25 cellular contexts compared by ENCODE assay signal in the genomic region with DNA sequence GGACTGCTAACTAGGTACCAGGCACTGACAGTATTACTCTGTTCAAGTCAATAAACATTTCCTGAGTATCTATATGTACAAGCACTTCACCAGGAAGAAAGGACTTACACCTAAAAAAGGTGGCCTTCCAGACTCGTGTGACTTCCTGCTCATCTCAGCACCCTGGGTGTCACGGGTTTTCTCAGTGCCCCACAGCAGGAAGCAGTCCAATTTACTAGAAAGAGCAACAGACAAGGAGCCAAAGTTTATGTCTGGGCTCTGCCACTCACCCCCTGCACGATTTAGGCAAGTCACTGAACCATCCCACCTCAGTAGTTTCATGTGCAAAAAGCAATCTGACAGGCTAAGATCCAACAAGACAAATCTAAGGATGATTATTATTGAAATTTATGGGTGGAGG.
"Had no signal": no experiment of that assay in that cellular context is flagged by ENCODE, and none has a peak within 500 bp of the region (broad histone marks: within the 10 kb centered on the region; RNA-seq: fewer than 3 reads in every experiment).

No MANE protein-coding gene starts in this region.

- H3K36me3 Mint-ChIP-seq: memory B cell; natural killer cell; stimulated activated effector memory CD8-positive, alpha-beta T cell treated with anti-CD3 and anti-CD28 coated beads, Interleukin-12 subunit alpha, Interleukin-12 subunit beta, amount 100 ng/mL, for 72 hours had no signal

- H3K4me1 ChIP-seq: esophagus squamous epithelium, parathyroid adenoma, right atrium auricular region, stomach, testis, tibial nerve, upper lobe of left lung had no signal

- DNase-seq: cortex of kidney; effector memory CD8-positive, alpha-beta T cell; erythroblast; esophagus squamous epithelium; hypothalamus; natural killer cell; stimulated activated CD4-positive, alpha-beta T cell treated with anti-CD3 and anti-CD28 coated beads, Interleukin-2, amount 100 ng/mL, for 24 hours; stimulated activated CD4-positive, alpha-beta T cell treated with anti-CD3 and anti-CD28 coated beads, Interleukin-4, amount 100 ng/mL, for 24 hours; stimulated activated naive CD4-positive, alpha-beta T cell treated with Interleukin-2 at 50 U/mL for 16 hours; stomach; testis; upper lobe of left lung had no signal

- H2AFZ ChIP-seq: parathyroid adenoma had no signal

- H3K9me3 ChIP-seq: esophagus squamous epithelium, neutrophil, right atrium auricular region, stomach, testis, tibial nerve, upper lobe of left lung had no signal

- ATAC-seq: effector memory CD8-positive, alpha-beta T cell; natural killer cell; sciatic nerve; stimulated activated effector memory CD8-positive, alpha-beta T cell treated with anti-CD3 and anti-CD28 coated beads, Interleukin-12 subunit alpha, Interleukin-12 subunit beta, amount 100 ng/mL, for 72 hours had no signal

- H3K9ac ChIP-seq: parathyroid adenoma had no signal

- H3K9me3 Mint-ChIP-seq: effector memory CD8-positive, alpha-beta T cell; memory B cell; natural killer cell; stimulated activated effector memory CD8-positive, alpha-beta T cell treated with anti-CD3 and anti-CD28 coated beads, Interleukin-12 subunit alpha, Interleukin-12 subunit beta, amount 100 ng/mL, for 72 hours had no signal

- H3K4me3 Mint-ChIP-seq: effector memory CD8-positive, alpha-beta T cell; memory B cell; natural killer cell; stimulated activated effector memory CD8-positive, alpha-beta T cell treated with anti-CD3 and anti-CD28 coated beads, Interleukin-12 subunit alpha, Interleukin-12 subunit beta, amount 100 ng/mL, for 72 hours had no signal

- H3K27me3 ChIP-seq: esophagus squamous epithelium, right atrium auricular region, stomach, testis, tibial nerve, upper lobe of left lung had no signal

- H3K27me3 Mint-ChIP-seq: memory B cell had no signal

- H3K36me3 ChIP-seq: esophagus squamous epithelium, neutrophil, right atrium auricular region, stomach, tibial nerve, upper lobe of left lung had no signal

- FAIRE-seq: endometrium, frontal cortex, keratinocyte had no signal

- H3K79me2 ChIP-seq: parathyroid adenoma had no signal

- H3K4me3 ChIP-seq: esophagus squamous epithelium, lung, right atrium auricular region, smooth muscle cell, stomach, testis, tibial nerve, upper lobe of left lung had no signal

- H3K4me1 Mint-ChIP-seq: stimulated activated effector memory CD8-positive, alpha-beta T cell treated with anti-CD3 and anti-CD28 coated beads, Interleukin-12 subunit alpha, Interleukin-12 subunit beta, amount 100 ng/mL, for 72 hours had no signal

- H3K27ac Mint-ChIP-seq: effector memory CD8-positive, alpha-beta T cell; memory B cell; natural killer cell; progenitor cell of endocrine pancreas; stimulated activated effector memory CD8-positive, alpha-beta T cell treated with anti-CD3 and anti-CD28 coated beads, Interleukin-12 subunit alpha, Interleukin-12 subunit beta, amount 100 ng/mL, for 72 hours had no signal
